In genomic region chr15:28294560-28294959, GRCh38 we compare ENCODE assay signal across 1 cellular context.
A peak's percentile ranks its signal among the peaks of the same experiment; 100 is the strongest.
TF ChIP-seq lines count a peak whose summit lies in the region.
"Not testable (repeated sequence)": the region's sequence is repeated elsewhere in the genome, so short reads cannot be mapped to it uniquely, and the experiment has no call there.

No MANE protein-coding gene starts in this region.

TF ChIP-seq in K562, 482 proteins besides CTCF, POLR2A, EP300 and RAD21:
- TF ChIP-seq TAL1 (IDR thresholded peaks at IDR 0.05) (peak; percentile 30), JUND (tag; IDR thresholded peaks at IDR 0.05; ENCODE audit: borderline replicate concordance, low read depth, low read length) (0 out of 3 replicates have a peak, but pooled peaks have one; percentile 3), ZBTB7A (IDR thresholded peaks at IDR 0.05; ENCODE audit: borderline replicate concordance, control insufficient read depth, low read depth, low read length) (peak; percentile 22; the same call in 1 of the 2 replicates), ATF1 (tag; IDR thresholded peaks at IDR 0.05) (peak; percentile 22; the same call in 1 of the 2 replicates), SMARCA4 (IDR thresholded peaks at IDR 0.05) (0 out of 2 replicates have a peak, but pooled peaks have one; percentile 19), EP400 (IDR thresholded peaks at IDR 0.05) (peak; percentile 65), L3MBTL2 (IDR thresholded peaks at IDR 0.05) (peak; percentile 48), ARID1B (IDR thresholded peaks at IDR 0.05) (peak; percentile 64), BHLHE40 (IDR thresholded peaks at IDR 0.05; ENCODE audit: low read length) (0 out of 2 replicates have a peak, but pooled peaks have one; percentile 13), NRF1 (conservative IDR thresholded peaks at IDR 0.05 in 1 of 2, IDR thresholded peaks at IDR 0.05 in 1 of 2) (peak; percentile 75 to 82), NR4A1 (tag; IDR thresholded peaks at IDR 0.05) (0 out of 2 replicates have a peak, but pooled peaks have one; percentile 43), CBFA2T3 (IDR thresholded peaks at IDR 0.05) (peak; percentile 55), FOXM1 (IDR thresholded peaks at IDR 0.05; ENCODE audit: low read depth) (peak; percentile 69), RBBP5 (IDR thresholded peaks at IDR 0.05; ENCODE audit: borderline replicate concordance, insufficient read depth, low read length, poor library complexity, severe bottlenecking) (peak; percentile 30), CBFA2T2 (conservative IDR thresholded peaks at IDR 0.05) (peak; percentile 22; the same call in 1 of the 2 replicates), ESRRA (IDR thresholded peaks at IDR 0.05; ENCODE audit: borderline replicate concordance, low read depth) (0 out of 2 replicates have a peak, but pooled peaks have one; percentile 15), ZNF197 (CRISPR knock-in tag; IDR thresholded peaks at IDR 0.05; ENCODE audit: low read depth) (0 out of 2 replicates have a peak, but pooled peaks have one; percentile 32), ZNF592 (IDR thresholded peaks at IDR 0.05) (0 out of 2 replicates have a peak, but pooled peaks have one; percentile 29)
- not testable (repeated sequence) for TF ChIP-seq JUND (IDR thresholded peaks at IDR 0.05; ENCODE audit: borderline replicate concordance, low read depth, low read length); ATF1 (CRISPR knock-in tag; IDR thresholded peaks at IDR 0.05); NR4A1 (CRISPR knock-in tag; IDR thresholded peaks at IDR 0.05); FOXM1 (CRISPR knock-in tag; IDR thresholded peaks at IDR 0.05; ENCODE audit: low read depth)
- TF ChIP-seq, protein P1, sequence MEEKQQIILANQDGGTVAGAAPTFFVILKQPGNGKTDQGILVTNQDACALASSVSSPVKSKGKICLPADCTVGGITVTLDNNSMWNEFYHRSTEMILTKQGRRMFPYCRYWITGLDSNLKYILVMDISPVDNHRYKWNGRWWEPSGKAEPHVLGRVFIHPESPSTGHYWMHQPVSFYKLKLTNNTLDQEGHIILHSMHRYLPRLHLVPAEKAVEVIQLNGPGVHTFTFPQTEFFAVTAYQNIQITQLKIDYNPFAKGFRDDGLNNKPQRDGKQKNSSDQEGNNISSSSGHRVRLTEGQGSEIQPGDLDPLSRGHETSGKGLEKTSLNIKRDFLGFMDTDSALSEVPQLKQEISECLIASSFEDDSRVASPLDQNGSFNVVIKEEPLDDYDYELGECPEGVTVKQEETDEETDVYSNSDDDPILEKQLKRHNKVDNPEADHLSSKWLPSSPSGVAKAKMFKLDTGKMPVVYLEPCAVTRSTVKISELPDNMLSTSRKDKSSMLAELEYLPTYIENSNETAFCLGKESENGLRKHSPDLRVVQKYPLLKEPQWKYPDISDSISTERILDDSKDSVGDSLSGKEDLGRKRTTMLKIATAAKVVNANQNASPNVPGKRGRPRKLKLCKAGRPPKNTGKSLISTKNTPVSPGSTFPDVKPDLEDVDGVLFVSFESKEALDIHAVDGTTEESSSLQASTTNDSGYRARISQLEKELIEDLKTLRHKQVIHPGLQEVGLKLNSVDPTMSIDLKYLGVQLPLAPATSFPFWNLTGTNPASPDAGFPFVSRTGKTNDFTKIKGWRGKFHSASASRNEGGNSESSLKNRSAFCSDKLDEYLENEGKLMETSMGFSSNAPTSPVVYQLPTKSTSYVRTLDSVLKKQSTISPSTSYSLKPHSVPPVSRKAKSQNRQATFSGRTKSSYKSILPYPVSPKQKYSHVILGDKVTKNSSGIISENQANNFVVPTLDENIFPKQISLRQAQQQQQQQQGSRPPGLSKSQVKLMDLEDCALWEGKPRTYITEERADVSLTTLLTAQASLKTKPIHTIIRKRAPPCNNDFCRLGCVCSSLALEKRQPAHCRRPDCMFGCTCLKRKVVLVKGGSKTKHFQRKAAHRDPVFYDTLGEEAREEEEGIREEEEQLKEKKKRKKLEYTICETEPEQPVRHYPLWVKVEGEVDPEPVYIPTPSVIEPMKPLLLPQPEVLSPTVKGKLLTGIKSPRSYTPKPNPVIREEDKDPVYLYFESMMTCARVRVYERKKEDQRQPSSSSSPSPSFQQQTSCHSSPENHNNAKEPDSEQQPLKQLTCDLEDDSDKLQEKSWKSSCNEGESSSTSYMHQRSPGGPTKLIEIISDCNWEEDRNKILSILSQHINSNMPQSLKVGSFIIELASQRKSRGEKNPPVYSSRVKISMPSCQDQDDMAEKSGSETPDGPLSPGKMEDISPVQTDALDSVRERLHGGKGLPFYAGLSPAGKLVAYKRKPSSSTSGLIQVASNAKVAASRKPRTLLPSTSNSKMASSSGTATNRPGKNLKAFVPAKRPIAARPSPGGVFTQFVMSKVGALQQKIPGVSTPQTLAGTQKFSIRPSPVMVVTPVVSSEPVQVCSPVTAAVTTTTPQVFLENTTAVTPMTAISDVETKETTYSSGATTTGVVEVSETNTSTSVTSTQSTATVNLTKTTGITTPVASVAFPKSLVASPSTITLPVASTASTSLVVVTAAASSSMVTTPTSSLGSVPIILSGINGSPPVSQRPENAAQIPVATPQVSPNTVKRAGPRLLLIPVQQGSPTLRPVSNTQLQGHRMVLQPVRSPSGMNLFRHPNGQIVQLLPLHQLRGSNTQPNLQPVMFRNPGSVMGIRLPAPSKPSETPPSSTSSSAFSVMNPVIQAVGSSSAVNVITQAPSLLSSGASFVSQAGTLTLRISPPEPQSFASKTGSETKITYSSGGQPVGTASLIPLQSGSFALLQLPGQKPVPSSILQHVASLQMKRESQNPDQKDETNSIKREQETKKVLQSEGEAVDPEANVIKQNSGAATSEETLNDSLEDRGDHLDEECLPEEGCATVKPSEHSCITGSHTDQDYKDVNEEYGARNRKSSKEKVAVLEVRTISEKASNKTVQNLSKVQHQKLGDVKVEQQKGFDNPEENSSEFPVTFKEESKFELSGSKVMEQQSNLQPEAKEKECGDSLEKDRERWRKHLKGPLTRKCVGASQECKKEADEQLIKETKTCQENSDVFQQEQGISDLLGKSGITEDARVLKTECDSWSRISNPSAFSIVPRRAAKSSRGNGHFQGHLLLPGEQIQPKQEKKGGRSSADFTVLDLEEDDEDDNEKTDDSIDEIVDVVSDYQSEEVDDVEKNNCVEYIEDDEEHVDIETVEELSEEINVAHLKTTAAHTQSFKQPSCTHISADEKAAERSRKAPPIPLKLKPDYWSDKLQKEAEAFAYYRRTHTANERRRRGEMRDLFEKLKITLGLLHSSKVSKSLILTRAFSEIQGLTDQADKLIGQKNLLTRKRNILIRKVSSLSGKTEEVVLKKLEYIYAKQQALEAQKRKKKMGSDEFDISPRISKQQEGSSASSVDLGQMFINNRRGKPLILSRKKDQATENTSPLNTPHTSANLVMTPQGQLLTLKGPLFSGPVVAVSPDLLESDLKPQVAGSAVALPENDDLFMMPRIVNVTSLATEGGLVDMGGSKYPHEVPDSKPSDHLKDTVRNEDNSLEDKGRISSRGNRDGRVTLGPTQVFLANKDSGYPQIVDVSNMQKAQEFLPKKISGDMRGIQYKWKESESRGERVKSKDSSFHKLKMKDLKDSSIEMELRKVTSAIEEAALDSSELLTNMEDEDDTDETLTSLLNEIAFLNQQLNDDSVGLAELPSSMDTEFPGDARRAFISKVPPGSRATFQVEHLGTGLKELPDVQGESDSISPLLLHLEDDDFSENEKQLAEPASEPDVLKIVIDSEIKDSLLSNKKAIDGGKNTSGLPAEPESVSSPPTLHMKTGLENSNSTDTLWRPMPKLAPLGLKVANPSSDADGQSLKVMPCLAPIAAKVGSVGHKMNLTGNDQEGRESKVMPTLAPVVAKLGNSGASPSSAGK (IDR thresholded peaks at IDR 0.05): peak; percentile 50; the same call in 1 of the 2 replicates
- TF ChIP-seq, protein P2, sequence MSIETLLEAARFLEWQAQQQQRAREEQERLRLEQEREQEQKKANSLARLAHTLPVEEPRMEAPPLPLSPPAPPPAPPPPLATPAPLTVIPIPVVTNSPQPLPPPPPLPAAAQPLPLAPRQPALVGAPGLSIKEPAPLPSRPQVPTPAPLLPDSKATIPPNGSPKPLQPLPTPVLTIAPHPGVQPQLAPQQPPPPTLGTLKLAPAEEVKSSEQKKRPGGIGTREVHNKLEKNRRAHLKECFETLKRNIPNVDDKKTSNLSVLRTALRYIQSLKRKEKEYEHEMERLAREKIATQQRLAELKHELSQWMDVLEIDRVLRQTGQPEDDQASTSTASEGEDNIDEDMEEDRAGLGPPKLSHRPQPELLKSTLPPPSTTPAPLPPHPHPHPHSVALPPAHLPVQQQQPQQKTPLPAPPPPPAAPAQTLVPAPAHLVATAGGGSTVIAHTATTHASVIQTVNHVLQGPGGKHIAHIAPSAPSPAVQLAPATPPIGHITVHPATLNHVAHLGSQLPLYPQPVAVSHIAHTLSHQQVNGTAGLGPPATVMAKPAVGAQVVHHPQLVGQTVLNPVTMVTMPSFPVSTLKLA (conservative IDR thresholded peaks at IDR 0.05): peak; percentile 38 to 60; a peak in 3 of 4 replicates
